Comparison of ENCODE assay signal across 8 cellular contexts in genomic region chr18:27605107-27605834, GRCh38.
DNase-seq lines count a peak whose midpoint lies in the region; ATAC-seq and TF ChIP-seq lines count a peak whose summit lies in the region.

No MANE protein-coding gene starts in this region.

- H3K27ac ChIP-seq in C4-2B, result no peak overlapping the region
- no peak overlapping the region for H3K27ac ChIP-seq in neuronal stem cell (replicated peaks; ENCODE audit: low read length)

- DNase-seq in NCI-H1930 (lab: John Stamatoyannopoulos, UW) (peak; percentile 52 to 60), T1000 (lab: John Stamatoyannopoulos, UW) (peak; percentile 5), fibroblast of villous mesenchyme (ENCODE audit: low read depth) (peak; percentile 72), neuronal stem cell (ENCODE audit: low spot score) (peak; percentile 85)
- no peak for DNase-seq in activated effector memory CD4-positive, alpha-beta T cell treated with Interleukin-2 at 50 U/mL for 16 hours

- H3K14ac ChIP-seq in neuronal stem cell (ENCODE audit: low read length), result no peak overlapping the region

- H3K23ac ChIP-seq in neuronal stem cell (ENCODE audit: low read depth, low read length, poor library complexity), result no peak overlapping the region

- no peak overlapping the region for H4K8ac ChIP-seq in neuronal stem cell (ENCODE audit: low read depth, low read length)

- H2BK120ac ChIP-seq in neuronal stem cell (ENCODE audit: low read depth, low read length), result no peak overlapping the region

- no peak overlapping the region for H3K4me2 ChIP-seq in neuronal stem cell (ENCODE audit: insufficient read depth, low read length, poor library complexity, severe bottlenecking)

- no peak overlapping the region for H2BK15ac ChIP-seq in neuronal stem cell (ENCODE audit: low read length)

- H2AK5ac ChIP-seq in neuronal stem cell (ENCODE audit: low read depth, low read length), result no peak overlapping the region

- peak; percentile 81 for ATAC-seq in GM18517 (IDR thresholded peaks at IDR 0.05; ENCODE audit: unreplicated experiment)
- peak; percentile 69 for ATAC-seq in HG03060 (IDR thresholded peaks at IDR 0.05; ENCODE audit: low read depth, unreplicated experiment)

- H3K18ac ChIP-seq in neuronal stem cell (ENCODE audit: low read length), result no peak overlapping the region

- H3K9me3 ChIP-seq in neuronal stem cell (replicated peaks in 1 of 2; ENCODE audit: control insufficient read depth in 2 of 2, insufficient read depth in 1 of 2, low read depth in 1 of 2, low read length in 2 of 2), result peaks cover 0 to 3% of the 10 kb centered on the region in 2 donors

- TF ChIP-seq CTCF in C4-2B (conservative IDR thresholded peaks at IDR 0.05) (peak; percentile 78), fibroblast of villous mesenchyme (IDR thresholded peaks at IDR 0.05; ENCODE audit: insufficient read depth, low read depth, low read length) (peak; percentile 90)

- H2AFZ ChIP-seq in neuronal stem cell (ENCODE audit: low read length), result peak overlapping the region; percentile 2

- no peak overlapping the region for H2BK12ac ChIP-seq in neuronal stem cell (ENCODE audit: low read length)

- no peak overlapping the region for H3K9ac ChIP-seq in neuronal stem cell (ENCODE audit: low read depth, low read length, poor library complexity)

- H3K4me1 ChIP-seq in neuronal stem cell (ENCODE audit: control insufficient read depth in 2 of 2, insufficient read depth in 1 of 2, low read depth in 1 of 2, low read length in 2 of 2), result peaks cover 0 to 3% of the 10 kb centered on the region in 2 donors

- no CpG with 5 or more reads among the region's 5 CpGs for WGBS in neuronal stem cell (ENCODE audit: extremely low coverage in 2 of 2, insufficient read length in 2 of 2, insufficient replicate concordance in 1 of 2), 2 donors

- H3K79me1 ChIP-seq in neuronal stem cell (ENCODE audit: low read depth, low read length), result peaks cover 1% of the 10 kb centered on the region

- no peaks in the 10 kb centered on the region for H3K27me3 ChIP-seq in neuronal stem cell (ENCODE audit: control insufficient read depth in 3 of 3, insufficient read depth in 3 of 3, low read depth in 1 of 3, low read length in 3 of 3)

- no peak overlapping the region for H2BK5ac ChIP-seq in neuronal stem cell (ENCODE audit: low read length)

- no peak overlapping the region for H3K4me3 ChIP-seq in fibroblast of villous mesenchyme (ENCODE audit: low read depth, low read length)
- H3K4me3 ChIP-seq in neuronal stem cell (ENCODE audit: low read length in 2 of 2), result no peak overlapping the region

- H3K36me3 ChIP-seq in neuronal stem cell (replicated peaks in 1 of 2; ENCODE audit: control insufficient read depth in 2 of 2, insufficient read depth in 2 of 2, low read length in 2 of 2), result no peaks in the 10 kb centered on the region

- no peak overlapping the region for H3K4ac ChIP-seq in neuronal stem cell (ENCODE audit: low read length)

- H4K91ac ChIP-seq in neuronal stem cell (ENCODE audit: low read depth, low read length, poor library complexity), result no peak overlapping the region
